Comparison of ENCODE assay signal across 12 cellular contexts in the genomic region with DNA sequence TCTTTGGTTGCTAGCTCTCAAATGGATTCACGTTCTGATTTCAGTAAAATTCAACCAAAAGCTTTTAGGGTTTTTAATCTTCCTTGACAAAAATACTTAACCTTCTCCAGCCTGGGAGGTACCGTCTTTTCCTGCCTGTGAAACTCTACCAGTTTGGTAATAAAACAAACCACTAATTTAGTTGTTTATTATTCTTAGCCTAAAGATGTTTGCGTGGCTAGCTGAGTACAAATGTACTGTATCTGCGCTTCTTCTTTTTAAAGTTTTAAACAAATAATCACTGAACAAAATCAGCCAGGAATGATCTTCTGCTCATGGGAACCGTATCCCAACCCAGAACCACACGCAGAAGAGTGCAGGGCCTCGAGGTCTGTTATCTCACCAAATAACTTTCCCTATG.
"Had no signal": no experiment of that assay in that cellular context is flagged by ENCODE, and none has a peak within 500 bp of the region (broad histone marks: within the 10 kb centered on the region; RNA-seq: fewer than 3 reads in every experiment).

No MANE protein-coding gene starts in this region.

- H3K4me3 ChIP-seq: cardiac muscle cell had no signal

- DNase-seq: activated CD4-positive, alpha-beta T cell treated with anti-CD3 and anti-CD28 coated beads, Interleukin-2, amount 50 U/mL, for 4 hours; activated CD8-positive, alpha-beta memory T cell treated with anti-CD3 and anti-CD28 coated beads, Interleukin-2, amount 10 ng/mL, durations not matched to agents 7 days and 5 days; activated naive CD8-positive, alpha-beta T cell treated with anti-CD3 and anti-CD28 coated beads, Interleukin-2, amount 10 ng/mL, durations not matched to agents 7 days and 5 days; activated T-cell treated with anti-CD3 and anti-CD28 coated beads, Interleukin-2, amount 50 U/mL, for 24 hours; left ventricle myocardium superior; mesendoderm; stimulated activated CD4-positive, alpha-beta T cell treated with anti-CD3 and anti-CD28 coated beads, Interleukin-4, amount 100 ng/mL, for 24 hours had no signal

- H3K27ac Mint-ChIP-seq: activated CD8-positive, alpha-beta memory T cell treated with anti-CD3 and anti-CD28 coated beads, Interleukin-2, amount 10 ng/mL, durations not matched to agents 7 days and 5 days; activated naive CD8-positive, alpha-beta T cell treated with anti-CD3 and anti-CD28 coated beads, Interleukin-2, amount 10 ng/mL, durations not matched to agents 7 days and 5 days; T-helper 2 cell treated with Interferon-gamma antibody and Interleukin-4, amounts not matched to agents 5 μg/mL and 100 μg/mL, for 36 hours; type B pancreatic cell had no signal

- H3K36me3 ChIP-seq: cardiac muscle cell had no signal

- ATAC-seq: activated CD4-positive, CD25-positive, alpha-beta regulatory T cell treated with anti-CD3 and anti-CD28 coated beads, Interleukin-2, amount 50 U/mL, for 24 hours; activated CD8-positive, alpha-beta memory T cell treated with anti-CD3 and anti-CD28 coated beads, Interleukin-2, amount 10 ng/mL, durations not matched to agents 7 days and 5 days; left ventricle myocardium superior had no signal

- H3K27ac ChIP-seq: cardiac muscle cell had no signal

- H3K27me3 ChIP-seq: cardiac muscle cell had no signal

- H3K27me3 Mint-ChIP-seq: activated CD8-positive, alpha-beta memory T cell treated with anti-CD3 and anti-CD28 coated beads, Interleukin-2, amount 10 ng/mL, durations not matched to agents 7 days and 5 days; activated naive CD8-positive, alpha-beta T cell treated with anti-CD3 and anti-CD28 coated beads, Interleukin-2, amount 10 ng/mL, durations not matched to agents 7 days and 5 days; activated T-cell treated with anti-CD3 and anti-CD28 coated beads, Interleukin-2, amount 50 U/mL, for 24 hours; type B pancreatic cell had no signal

- H3K4me3 Mint-ChIP-seq: activated CD8-positive, alpha-beta memory T cell treated with anti-CD3 and anti-CD28 coated beads, Interleukin-2, amount 10 ng/mL, durations not matched to agents 7 days and 5 days; activated naive CD8-positive, alpha-beta T cell treated with anti-CD3 and anti-CD28 coated beads, Interleukin-2, amount 10 ng/mL, durations not matched to agents 7 days and 5 days; activated T-cell treated with anti-CD3 and anti-CD28 coated beads, Interleukin-2, amount 50 U/mL, for 24 hours; neural crest cell; T-helper 2 cell treated with Interferon-gamma antibody and Interleukin-4, amounts not matched to agents 5 μg/mL and 100 μg/mL, for 36 hours; type B pancreatic cell had no signal

- H3K4me1 Mint-ChIP-seq: neural crest cell had no signal
